ENCODE assay signal across 8 cellular contexts in genomic region chr6:100719883-100720682, GRCh38.
DNase-seq lines count a peak whose midpoint lies in the region; ATAC-seq and TF ChIP-seq lines count a peak whose summit lies in the region.

No MANE protein-coding gene starts in this region.

- H2AFZ ChIP-seq in MM.1S (ENCODE audit: low read length), result no peak overlapping the region

- no peak overlapping the region for H3K9ac ChIP-seq in MM.1S (ENCODE audit: low read length)

- H3K36me3 ChIP-seq in MM.1S (replicated peaks; ENCODE audit: insufficient read depth, low read length), result no peaks in the 10 kb centered on the region; the same call in 1 of the 2 replicates
- no peaks in the 10 kb centered on the region for H3K36me3 ChIP-seq in brain microvascular endothelial cell (replicated peaks)
- H3K36me3 ChIP-seq in right lobe of liver, result no peaks in the 10 kb centered on the region
- H3K36me3 ChIP-seq in effector memory CD4-positive, alpha-beta T cell (ENCODE audit: control insufficient read depth, insufficient read depth, low read length), result peaks cover 4% of the 10 kb centered on the region

- H3K4me1 ChIP-seq in MM.1S (ENCODE audit: low read length) (no peaks in the 10 kb centered on the region), right lobe of liver (no peaks in the 10 kb centered on the region)
- no peaks in the 10 kb centered on the region for H3K4me1 ChIP-seq in effector memory CD4-positive, alpha-beta T cell (ENCODE audit: control insufficient read depth, insufficient read depth, low read length, poor library complexity, severe bottlenecking)

- no peaks in the 10 kb centered on the region for H4K20me1 ChIP-seq in MM.1S (ENCODE audit: insufficient read depth, low read length)

- no peak for TF ChIP-seq POLR2A in right lobe of liver (IDR thresholded peaks at IDR 0.05)

- no peaks in the 10 kb centered on the region for H3K79me2 ChIP-seq in MM.1S (ENCODE audit: low read length)

- no peak overlapping the region for H3K4me2 ChIP-seq in MM.1S (ENCODE audit: low read depth, low read length)

- intact Hi-C loops in right lobe of liver (cut with DNase I), result no loop called here

- in situ Hi-C loops in brain microvascular endothelial cell (cut with HindIII; ENCODE audit: low pct_ligation_motif_present, low sequenced_read_pairs), result no loop called here

- H3K9me2 ChIP-seq in MM.1S (replicated peaks; ENCODE audit: insufficient read depth, low read length), result no peaks in the 10 kb centered on the region

- no peak overlapping the region for H3K4me3 ChIP-seq in MM.1S (ENCODE audit: low read length)
- no peak overlapping the region for H3K4me3 ChIP-seq in brain microvascular endothelial cell (ENCODE audit: low read depth, low read length)
- H3K4me3 ChIP-seq in right lobe of liver, result peak overlapping the region in 2 of 3 donors; percentile 9 to 39
- H3K4me3 ChIP-seq in effector memory CD4-positive, alpha-beta T cell (ENCODE audit: insufficient read depth, low read depth, low read length, poor library complexity, severe bottlenecking), result no peak overlapping the region

- H3K9me3 ChIP-seq in MM.1S (replicated peaks; ENCODE audit: insufficient read depth, low read length) (no peaks in the 10 kb centered on the region), right lobe of liver (no peaks in the 10 kb centered on the region)
- no peaks in the 10 kb centered on the region for H3K9me3 ChIP-seq in effector memory CD4-positive, alpha-beta T cell (ENCODE audit: control insufficient read depth, low read length)

- peak; percentile 11 for DNase-seq in AG08395 (ENCODE audit: low spot score)
- peak; percentile 21 for DNase-seq in MM.1S
- no peak for DNase-seq in brain microvascular endothelial cell
- DNase-seq in right lobe of liver, result no peak
- DNase-seq in effector memory CD4-positive, alpha-beta T cell, result no peak

- ATAC-seq in GM18867 (IDR thresholded peaks at IDR 0.05; ENCODE audit: unreplicated experiment) (peak; percentile 66), right lobe of liver (peak; percentile 75 to 97 (median 82)), HG02840 (IDR thresholded peaks at IDR 0.05; ENCODE audit: low FRiP score, unreplicated experiment) (no peak)
- ATAC-seq in activated CD4-positive, CD25-positive, alpha-beta regulatory T cell treated with anti-CD3 and anti-CD28 coated beads, Interleukin-2, amount 50 U/mL, for 24 hours, result no peak

- TF ChIP-seq CTCF in MM.1S (IDR thresholded peaks at IDR 0.05; ENCODE audit: low read length) (peak; percentile 48), brain microvascular endothelial cell (IDR thresholded peaks at IDR 0.05; ENCODE audit: low read depth, low read length, missing control alignments) (peak; percentile 40), right lobe of liver (IDR thresholded peaks at IDR 0.05) (peak; percentile 51 to 61 (median 57))

- no peaks in the 10 kb centered on the region for H3F3A ChIP-seq in MM.1S (ENCODE audit: insufficient read depth, low read length)

- H3K27ac ChIP-seq in MM.1S (ENCODE audit: low read length), result no peak overlapping the region
- peak overlapping the region; percentile 30 for H3K27ac ChIP-seq in brain microvascular endothelial cell
- H3K27ac ChIP-seq in right lobe of liver, result peak overlapping the region in 1 of 3 donors; percentile 42
- H3K27ac ChIP-seq in effector memory CD4-positive, alpha-beta T cell (ENCODE audit: insufficient read depth, low read length, poor library complexity, severe bottlenecking), result no peak overlapping the region

- H3K27me3 ChIP-seq in MM.1S (replicated peaks; ENCODE audit: insufficient read depth, low read length) (no peaks in the 10 kb centered on the region), brain microvascular endothelial cell (replicated peaks) (no peaks in the 10 kb centered on the region), right lobe of liver (no peaks in the 10 kb centered on the region)
- no peaks in the 10 kb centered on the region for H3K27me3 ChIP-seq in effector memory CD4-positive, alpha-beta T cell (replicated peaks; ENCODE audit: control insufficient read depth, insufficient read depth, low read length, poor library complexity, severe bottlenecking)

- 9% methylated on average over 5 of the region's 5 CpGs for whole genome bisulfite sequencing in right lobe of liver (ENCODE audit: insufficient coverage, low coverage, low lambda C conversion rate, missing lambda C conversion rate)

Comparison
In these comparisons a context has a peak if more than half of its experiments do, and no peak if none do; other contexts are left out.
1. DNase-seq: peak in AG08395 (single experiment) and MM.1S (single experiment); none in brain microvascular endothelial cell (single experiment), right lobe of liver (0 of 3) and effector memory CD4-positive, alpha-beta T cell (0 of 3).
2. ATAC-seq: peak in GM18867 (single experiment) and right lobe of liver (4 of 4); none in activated CD4-positive, CD25-positive, alpha-beta regulatory T cell treated with anti-CD3 and anti-CD28 coated beads, Interleukin-2, amount 50 U/mL, for 24 hours (0 of 2) and HG02840 (single experiment).
3. H3K4me3 ChIP-seq: peak in right lobe of liver (2 of 3); none in MM.1S (single experiment), brain microvascular endothelial cell (single experiment) and effector memory CD4-positive, alpha-beta T cell (single experiment).
4. Peak in every context shown above with its lines, with median percentiles within 50 percentile points of each other: CTCF ChIP-seq.